Comparison of ENCODE assay signal across 21 cellular contexts in the genomic region with DNA sequence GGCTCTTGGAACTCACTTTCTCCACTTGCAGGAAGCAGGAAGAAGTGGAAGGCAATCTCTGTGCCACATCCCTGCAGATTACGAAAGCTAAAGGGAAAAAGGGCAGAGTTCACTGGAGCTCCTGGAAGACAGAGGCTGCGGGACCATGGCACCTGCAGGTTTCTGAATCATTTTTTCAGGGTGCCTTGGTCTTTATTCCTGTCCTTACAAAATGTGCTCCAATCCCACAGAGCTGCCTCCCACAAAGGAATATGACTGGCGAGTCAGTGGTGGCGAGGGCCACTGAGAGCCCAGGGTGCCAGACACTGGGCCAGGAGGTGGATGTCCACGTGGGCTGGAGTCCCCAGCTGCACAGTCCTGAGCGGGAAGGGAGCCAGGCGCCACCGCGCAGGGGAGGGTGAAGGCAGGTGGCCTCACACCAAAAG.
"Had no signal": no experiment of that assay in that cellular context is flagged by ENCODE, and none has a peak within 500 bp of the region (broad histone marks: within the 10 kb centered on the region; RNA-seq: fewer than 3 reads in every experiment).

No MANE protein-coding gene starts in this region.

- H3K4me1 ChIP-seq: foreskin keratinocyte had no signal

- DNase-seq: activated CD4-positive, alpha-beta T cell treated with anti-CD3 and anti-CD28 coated beads, Interleukin-2, amount 10 ng/mL, durations not matched to agents 7 days and 5 days; activated CD8-positive, alpha-beta T cell treated with anti-CD3 and anti-CD28 coated beads, Interleukin-2, amount 10 ng/mL, durations not matched to agents 7 days and 5 days; activated naive CD4-positive, alpha-beta T cell treated with anti-CD3 and anti-CD28 coated beads, Interleukin-2, amount 10 ng/mL, durations not matched to agents 7 days and 5 days; activated naive CD8-positive, alpha-beta T cell treated with anti-CD3 and anti-CD28 coated beads, Interleukin-2, amount 50 U/mL, for 24 hours; activated T-cell treated with anti-CD3 and anti-CD28 coated beads, Interleukin-2, amount 50 U/mL, for 24 hours; anterior cingulate cortex; brain microvascular endothelial cell; central memory CD4-positive, alpha-beta T cell; foreskin keratinocyte; hippocampal formation; left lung; mammary epithelial cell; naive thymus-derived CD4-positive, alpha-beta T cell; posterior cingulate gyrus; retina; stimulated activated naive CD8-positive, alpha-beta T cell treated with anti-CD3 and anti-CD28 coated beads, Interleukin-15, amount 100 ng/mL, for 72 hours; T-helper 1 cell had no signal

- ATAC-seq: activated CD8-positive, alpha-beta T cell treated with anti-CD3 and anti-CD28 coated beads, Interleukin-2, amount 10 ng/mL, durations not matched to agents 7 days and 5 days; activated naive CD8-positive, alpha-beta T cell treated with anti-CD3 and anti-CD28 coated beads, Interleukin-2, amount 50 U/mL, for 24 hours; foreskin keratinocyte; left lung; naive thymus-derived CD4-positive, alpha-beta T cell; SK-N-SH treated with all-trans-retinoic acid at 6 μM for 48 hours; stimulated activated naive CD8-positive, alpha-beta T cell treated with anti-CD3 and anti-CD28 coated beads, Interleukin-15, amount 100 ng/mL, for 72 hours had no signal

- FAIRE-seq: colon, keratinocyte had no signal

- H3K27me3 ChIP-seq: brain microvascular endothelial cell, foreskin keratinocyte, left lung, upper lobe of left lung had no signal

- H3K36me3 ChIP-seq: brain microvascular endothelial cell had no signal

- H3K9me3 ChIP-seq: left lung, upper lobe of left lung had no signal

- H3K4me3 ChIP-seq: left lung, upper lobe of left lung had no signal

- H3K27ac ChIP-seq: brain microvascular endothelial cell, foreskin keratinocyte, left lung, upper lobe of left lung had no signal
